Comparison of ENCODE assay signal across 29 cellular contexts in the genomic region with DNA sequence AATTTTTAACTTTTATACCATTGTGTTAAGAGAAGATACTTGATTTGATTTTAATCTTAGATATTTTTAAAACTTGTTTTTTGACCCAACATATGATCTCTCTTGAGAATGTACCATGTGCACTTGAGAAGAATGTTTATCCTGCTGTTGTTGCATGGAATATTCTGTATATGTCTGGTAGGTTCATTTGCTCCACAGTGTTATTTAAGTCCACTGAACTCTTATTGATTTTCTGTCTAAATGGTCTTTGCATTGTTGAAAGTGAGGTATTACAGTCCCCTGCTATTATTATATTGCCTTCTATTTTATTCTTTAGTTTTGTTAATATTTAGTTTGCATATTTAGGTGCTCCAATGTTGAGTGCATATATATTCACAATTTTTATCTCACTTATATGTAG.
DNase-seq lines count a peak whose midpoint lies in the region; ATAC-seq, FAIRE-seq and TF ChIP-seq lines count a peak whose summit lies in the region.
"Had no signal": no experiment of that assay in that cellular context is flagged by ENCODE, and none has a peak within 500 bp of the region (broad histone marks: within the 10 kb centered on the region; RNA-seq: fewer than 3 reads in every experiment).

No MANE protein-coding gene starts in this region.

- POLR2A ChIA-PET in HepG2 (lab: Yijun Ruan, JAX): no interaction called here

- ATAC-seq in HepG2 (peak; percentile 75), right lobe of liver (no peak)
- ATAC-seq: A549; CD8-positive, alpha-beta T cell had no signal

- no peak overlapping the region for H2AFZ ChIP-seq in HepG2 (ENCODE audit: low read length)

- BruUV-seq in HepG2 (replicated peaks; lab: Mats Ljungman, UMichigan): no TSS peak

- TF ChIP-seq RAD21 in HepG2 (CRISPR knock-in tag; IDR thresholded peaks at IDR 0.05): no peak

- no peak for TF ChIP-seq CTCF in HepG2 (CRISPR knock-in tag; IDR thresholded peaks at IDR 0.05)
- no peak for TF ChIP-seq CTCF in right lobe of liver (IDR thresholded peaks at IDR 0.05)

- no peaks in the 10 kb centered on the region for H3K9me3 ChIP-seq in HepG2 (ENCODE audit: low read length)
- no peaks in the 10 kb centered on the region for H3K9me3 ChIP-seq in right lobe of liver
- H3K9me3 ChIP-seq: A549; BE2C; BLaER1; BLaER1 treated with 17β-estradiol and CSF1 and Interleukin-3, amounts not matched to agents 10 nM and 100 nM; Caco-2 had no signal

- TF ChIP-seq POLR2A in HepG2 (IDR thresholded peaks at IDR 0.05; ENCODE audit: insufficient read depth in 1 of 2, low read depth in 2 of 2, low read length in 2 of 2): no peak
- TF ChIP-seq POLR2A in right lobe of liver (IDR thresholded peaks at IDR 0.05): no peak

- H3K27ac ChIP-seq in HepG2 (ENCODE audit: extremely low read length, insufficient read depth, low read length) (no peak overlapping the region), right lobe of liver (no peak overlapping the region)
- H3K27ac ChIP-seq: 22Rv1; A549; BLaER1; BLaER1 treated with 17β-estradiol and CSF1 and Interleukin-3, amounts not matched to agents 10 nM and 100 nM; C4-2B had no signal

- DNase-seq in HepG2 (ENCODE audit: low spot score) (no peak), right lobe of liver (no peak)
- DNase-seq: 8988T; ACHN; AML-193; BE2C; C1 segment of cervical spinal cord; Caco-2; Calu3; CD4-positive, alpha-beta memory T cell; CD4-positive, alpha-beta T cell; CD4-positive, CD25-positive, alpha-beta regulatory T cell; CD8-positive, alpha-beta memory T cell; CD8-positive, alpha-beta T cell; COR-L47; DMS 273 treated with DMSO at 0.1 percent for 48 hours; DMS153; DMS53; DMS79; DMS79 treated with DMSO at 0.1 percent for 48 hours; DND-41; EL had no signal

- H3K79me2 ChIP-seq in HepG2 (ENCODE audit: insufficient read depth, low read length): no peaks in the 10 kb centered on the region

- H3K9ac ChIP-seq in HepG2 (ENCODE audit: insufficient read depth, low read depth, low read length): no peak overlapping the region
- H3K9ac ChIP-seq: BLaER1; BLaER1 treated with 17β-estradiol and CSF1 and Interleukin-3, amounts not matched to agents 10 nM and 100 nM had no signal

- H3K4me2 ChIP-seq in HepG2 (ENCODE audit: low read depth, low read length): no peak overlapping the region
- H3K4me2 ChIP-seq: A549; BLaER1; BLaER1 treated with 17β-estradiol and CSF1 and Interleukin-3, amounts not matched to agents 10 nM and 100 nM had no signal

- H3K27me3 ChIP-seq in HepG2 (ENCODE audit: control insufficient read depth in 1 of 2, insufficient read depth in 2 of 2, low read length in 2 of 2) (no peaks in the 10 kb centered on the region), right lobe of liver (no peaks in the 10 kb centered on the region)
- H3K27me3 ChIP-seq: BE2C; BLaER1; BLaER1 treated with 17β-estradiol and CSF1 and Interleukin-3, amounts not matched to agents 10 nM and 100 nM had no signal

- CTCF ChIA-PET in HepG2 (lab: Yijun Ruan, JAX; ENCODE audit: low intra/inter-chr PET ratio, low total read pairs): no interaction called here

- in situ Hi-C loops in HepG2 (cut with HindIII; ENCODE audit: extremely low pct_ligation_motif_present, low pct_unique_long_range_greater_than_20kb): no loop called here

- TF ChIP-seq EP300 in HepG2 (IDR thresholded peaks at IDR 0.05; ENCODE audit: low read depth in 2 of 2, low read length in 2 of 2) (no peak), HepG2 (CRISPR knock-in tag; IDR thresholded peaks at IDR 0.05; ENCODE audit: borderline replicate concordance) (no peak)

- H3K4me3 ChIP-seq in HepG2 (replicated peaks in 1 of 3; ENCODE audit: insufficient read depth in 1 of 3, low read depth in 2 of 3, low read length in 3 of 3) (no peak overlapping the region), right lobe of liver (no peak overlapping the region)
- H3K4me3 ChIP-seq: A549; BLaER1; BLaER1 treated with 17β-estradiol and CSF1 and Interleukin-3, amounts not matched to agents 10 nM and 100 nM had no signal

- FAIRE-seq in HepG2 (lab: Jason Lieb, UNC): no peak
- FAIRE-seq: A204.1, A549, D721Med had no signal

- intact Hi-C loops in HepG2 (cut with micrococcal nuclease; ENCODE audit: unreplicated experiment): no loop called here
- intact Hi-C loops in right lobe of liver (cut with DNase I): no loop called here

- H3K36me3 ChIP-seq in HepG2 (replicated peaks in 1 of 2; ENCODE audit: control insufficient read depth in 1 of 2, insufficient read depth in 2 of 2, low read length in 2 of 2): no peaks in the 10 kb centered on the region
- H3K36me3 ChIP-seq in right lobe of liver: no peaks in the 10 kb centered on the region
- H3K36me3 ChIP-seq: BE2C; BLaER1; BLaER1 treated with 17β-estradiol and CSF1 and Interleukin-3, amounts not matched to agents 10 nM and 100 nM had no signal

- H3K4me1 ChIP-seq in HepG2 (ENCODE audit: insufficient read depth, low read length): no peaks in the 10 kb centered on the region
- no peaks in the 10 kb centered on the region for H3K4me1 ChIP-seq in right lobe of liver
- H3K4me1 ChIP-seq: A549; BE2C; BLaER1; BLaER1 treated with 17β-estradiol and CSF1 and Interleukin-3, amounts not matched to agents 10 nM and 100 nM; Caco-2 had no signal

- no peaks in the 10 kb centered on the region; the same call in 1 of the 2 replicates for H4K20me1 ChIP-seq in HepG2 (ENCODE audit: insufficient read depth, low read length)
- H4K20me1 ChIP-seq: BLaER1; BLaER1 treated with 17β-estradiol and CSF1 and Interleukin-3, amounts not matched to agents 10 nM and 100 nM had no signal

TF ChIP-seq in HepG2, 621 proteins besides CTCF, POLR2A, EP300 and RAD21:
- TF ChIP-seq ONECUT2 (CRISPR knock-in tag; IDR thresholded peaks at IDR 0.05): peak; percentile 62; the same call in 1 of the 2 replicates
- TF ChIP-seq ZBTB20 (CRISPR knock-in tag; IDR thresholded peaks at IDR 0.05; ENCODE audit: borderline replicate concordance, low read depth): no peak
